In the genomic region with DNA sequence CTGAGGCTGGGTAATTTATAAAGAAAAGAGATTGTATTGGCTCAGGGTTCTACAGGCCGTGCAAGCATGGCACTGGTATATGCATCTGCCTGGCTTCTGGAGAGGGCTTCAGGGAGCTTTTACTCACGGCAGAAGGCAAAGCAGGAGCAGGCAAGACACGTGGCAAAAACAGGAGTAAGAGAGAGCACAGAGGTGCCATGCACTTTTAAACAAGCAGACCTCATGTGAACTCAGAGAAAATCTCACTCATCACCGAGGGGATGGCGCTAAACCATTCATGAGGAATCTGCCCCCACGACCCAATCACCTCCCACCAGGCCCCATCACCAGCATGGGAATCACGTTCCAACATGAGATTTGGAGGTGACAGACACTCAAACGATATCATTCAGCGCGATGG, we compare ENCODE assay signal across 33 cellular contexts.
DNase-seq lines count a peak whose midpoint lies in the region; ATAC-seq and TF ChIP-seq lines count a peak whose summit lies in the region.
"Had no signal": no experiment of that assay in that cellular context is flagged by ENCODE, and none has a peak within 500 bp of the region (broad histone marks: within the 10 kb centered on the region; RNA-seq: fewer than 3 reads in every experiment).

No MANE protein-coding gene starts in this region.

- no peak overlapping the region for H2AFZ ChIP-seq in smooth muscle cell (ENCODE audit: low read depth)

- H3K9me3 ChIP-seq in right cardiac atrium (ENCODE audit: control insufficient read depth, low read length) (no peaks in the 10 kb centered on the region), right atrium auricular region (no peaks in the 10 kb centered on the region), skeletal muscle tissue (ENCODE audit: control insufficient read depth in 3 of 3, low read length in 3 of 3) (no peaks in the 10 kb centered on the region), smooth muscle cell (replicated peaks; ENCODE audit: low read depth) (no peaks in the 10 kb centered on the region)
- H3K9me3 ChIP-seq: A549 had no signal

- no peaks in the 10 kb centered on the region for H3K79me2 ChIP-seq in smooth muscle cell (ENCODE audit: low read depth)

- H3K36me3 ChIP-seq in right atrium auricular region (no peaks in the 10 kb centered on the region), skeletal muscle tissue (ENCODE audit: control insufficient read depth in 3 of 3, insufficient read depth in 3 of 3, low read length in 3 of 3) (no peaks in the 10 kb centered on the region), smooth muscle cell (ENCODE audit: low read depth) (no peaks in the 10 kb centered on the region)
- H3K36me3 ChIP-seq: BE2C, BLaER1 had no signal

- H3K4me1 ChIP-seq in right cardiac atrium (ENCODE audit: control insufficient read depth, insufficient read depth, low read length) (no peaks in the 10 kb centered on the region), right atrium auricular region (peaks cover 0 to 8% of the 10 kb centered on the region in 2 donors), skeletal muscle tissue (ENCODE audit: control insufficient read depth in 3 of 3, insufficient read depth in 3 of 3, low read length in 3 of 3) (peaks cover 0 to 6% (median 4%) of the 10 kb centered on the region in 3 donors), smooth muscle cell (ENCODE audit: low read depth) (no peaks in the 10 kb centered on the region)
- H3K4me1 ChIP-seq: A549, BE2C, BLaER1, Caco-2 had no signal

- no peaks in the 10 kb centered on the region for H4K20me1 ChIP-seq in smooth muscle cell (ENCODE audit: low read depth)
- H4K20me1 ChIP-seq: BLaER1; BLaER1 treated with 17β-estradiol and CSF1 and Interleukin-3, amounts not matched to agents 10 nM and 100 nM had no signal

- ATAC-seq in left cardiac atrium (peak; percentile 51 to 93), right cardiac atrium (peak; percentile 77 to 78), HG03378 (IDR thresholded peaks at IDR 0.05; ENCODE audit: unreplicated experiment) (no peak)
- ATAC-seq: A549; CD8-positive, alpha-beta T cell had no signal

- H3K4me2 ChIP-seq in smooth muscle cell: no peak overlapping the region
- H3K4me2 ChIP-seq: A549; BLaER1; BLaER1 treated with 17β-estradiol and CSF1 and Interleukin-3, amounts not matched to agents 10 nM and 100 nM had no signal

- intact Hi-C loops in left cardiac atrium (cut with DNase I) (no loop called here), cardiac septum (cut with DNase I) (no loop called here), right cardiac atrium (cut with DNase I) (no loop called here)

- 66% methylated on average over 10 of the region's 10 CpGs for WGBS in right cardiac atrium
- 92% methylated on average over 10 of the region's 10 CpGs for WGBS in smooth muscle cell (ENCODE audit: low lambda C conversion rate)

- H3K27ac ChIP-seq in right cardiac atrium (ENCODE audit: low read length): no peak overlapping the region
- peak overlapping the region in 1 of 2 donors; percentile 32 for H3K27ac ChIP-seq in right atrium auricular region
- peak overlapping the region; percentile 41 for H3K27ac ChIP-seq in skeletal muscle tissue (ENCODE audit: low read depth, low read length)
- peak overlapping the region; percentile 57 for H3K27ac ChIP-seq in smooth muscle cell (ENCODE audit: low read depth)
- H3K27ac ChIP-seq: 22Rv1; A549; BLaER1; BLaER1 treated with 17β-estradiol and CSF1 and Interleukin-3, amounts not matched to agents 10 nM and 100 nM; C4-2B had no signal

- DNase-seq in left cardiac atrium (peak; percentile 28), cardiac septum (ENCODE audit: low spot score) (no peak), right cardiac atrium (peak in 1 of 3 donors; percentile 17), right atrium auricular region (ENCODE audit: low spot score) (no peak), smooth muscle cell (lab: John Stamatoyannopoulos, UW; ENCODE audit: unreplicated experiment) (no peak)
- DNase-seq in effector CD4-positive, alpha-beta T cell: no peak
- DNase-seq: 8988T; ACHN; AML-193; BE2C; C1 segment of cervical spinal cord; Caco-2; Calu3; CD4-positive, alpha-beta memory T cell; CD4-positive, alpha-beta T cell; CD4-positive, CD25-positive, alpha-beta regulatory T cell; CD8-positive, alpha-beta memory T cell; CD8-positive, alpha-beta T cell; COR-L47; DMS 273 treated with DMSO at 0.1 percent for 48 hours; DMS153; DMS53; DMS79; DMS79 treated with DMSO at 0.1 percent for 48 hours; DND-41; EL had no signal

- no peak overlapping the region for H3K9ac ChIP-seq in skeletal muscle tissue (ENCODE audit: low read depth in 1 of 3, low read length in 3 of 3)
- H3K9ac ChIP-seq in smooth muscle cell (ENCODE audit: low read depth): no peak overlapping the region
- H3K9ac ChIP-seq: BLaER1; BLaER1 treated with 17β-estradiol and CSF1 and Interleukin-3, amounts not matched to agents 10 nM and 100 nM had no signal

- TF ChIP-seq CTCF in right atrium auricular region (IDR thresholded peaks at IDR 0.05) (no peak), smooth muscle cell (IDR thresholded peaks at IDR 0.05; ENCODE audit: borderline replicate concordance, insufficient read depth, poor library complexity, severe bottlenecking) (no peak)

- peaks cover 3% of the 10 kb centered on the region for H3F3A ChIP-seq in smooth muscle cell (ENCODE audit: low read depth)

- no peak overlapping the region for H3K4me3 ChIP-seq in right cardiac atrium (ENCODE audit: low read length)
- H3K4me3 ChIP-seq in right atrium auricular region: no peak overlapping the region
- H3K4me3 ChIP-seq in skeletal muscle tissue (ENCODE audit: low read length in 3 of 3): no peak overlapping the region
- H3K4me3 ChIP-seq in smooth muscle cell: no peak overlapping the region
- H3K4me3 ChIP-seq: A549; BLaER1; BLaER1 treated with 17β-estradiol and CSF1 and Interleukin-3, amounts not matched to agents 10 nM and 100 nM had no signal

- H3K27me3 ChIP-seq in right cardiac atrium (ENCODE audit: control insufficient read depth, insufficient read depth) (no peaks in the 10 kb centered on the region), right atrium auricular region (no peaks in the 10 kb centered on the region), skeletal muscle tissue (ENCODE audit: control insufficient read depth in 3 of 3, insufficient read depth in 3 of 3, low read length in 3 of 3) (no peaks in the 10 kb centered on the region), smooth muscle cell (ENCODE audit: low read depth) (no peaks in the 10 kb centered on the region)
- H3K27me3 ChIP-seq: BE2C; BLaER1; BLaER1 treated with 17β-estradiol and CSF1 and Interleukin-3, amounts not matched to agents 10 nM and 100 nM had no signal
